ENCODE assay signal across 8 cellular contexts in genomic region chr5:153352685-153353219, GRCh38.
DNase-seq lines count a peak whose midpoint lies in the region; ATAC-seq and TF ChIP-seq lines count a peak whose summit lies in the region.

No MANE protein-coding gene starts in this region.

- peaks cover 12% of the 10 kb centered on the region for H3K4me1 Mint-ChIP-seq in activated CD4-positive, alpha-beta T cell treated with anti-CD3 and anti-CD28 coated beads for 36 hours
- H3K4me1 Mint-ChIP-seq in GM23338: peaks cover 44% of the 10 kb centered on the region

- H3K27ac Mint-ChIP-seq in activated CD4-positive, alpha-beta T cell treated with anti-CD3 and anti-CD28 coated beads for 36 hours: no peak overlapping the region
- H3K27ac Mint-ChIP-seq in GM23338: no peak overlapping the region

- ATAC-seq in GM18868 (IDR thresholded peaks at IDR 0.05; ENCODE audit: unreplicated experiment) (peak; percentile 91), HG02938 (IDR thresholded peaks at IDR 0.05; ENCODE audit: unreplicated experiment) (peak; percentile 67), GM18873 (IDR thresholded peaks at IDR 0.05; ENCODE audit: low FRiP score, unreplicated experiment) (no peak), GM23338 (no peak)
- peak; percentile 88 for ATAC-seq in activated CD4-positive, alpha-beta T cell treated with anti-CD3 and anti-CD28 coated beads for 36 hours

- WGBS in hepatocyte (ENCODE audit: low lambda C conversion rate, missing lambda C conversion rate): 60% methylated on average over 11 of the region's 11 CpGs

- intact Hi-C loops in activated CD4-positive, alpha-beta T cell treated with anti-CD3 and anti-CD28 coated beads for 36 hours (cut with DNase I, micrococcal nuclease): no loop called here

- H3K9me3 Mint-ChIP-seq in activated CD4-positive, alpha-beta T cell treated with anti-CD3 and anti-CD28 coated beads for 36 hours (ENCODE audit: low read depth): no peaks in the 10 kb centered on the region
- no peaks in the 10 kb centered on the region for H3K9me3 Mint-ChIP-seq in GM23338

- H3K27me3 ChIP-seq in neural cell (ENCODE audit: insufficient read depth, low read depth, low read length): no peaks in the 10 kb centered on the region
- peaks cover 10% of the 10 kb centered on the region; the same call in 1 of the 2 replicates for H3K27me3 ChIP-seq in GM23338 (ENCODE audit: insufficient read depth)
- peaks cover 16% of the 10 kb centered on the region for H3K27me3 ChIP-seq in hepatocyte

- TF ChIP-seq RAD21 in neural cell (conservative IDR thresholded peaks at IDR 0.05): peak; percentile 31

- no peaks in the 10 kb centered on the region for H3K9me3 ChIP-seq in neural cell (ENCODE audit: low read length)
- no peaks in the 10 kb centered on the region for H3K9me3 ChIP-seq in hepatocyte (ENCODE audit: low read depth)

- DNase-seq in activated CD4-positive, alpha-beta T cell treated with anti-CD3 and anti-CD28 coated beads for 36 hours: peak; percentile 53
- DNase-seq in 8988T (no peak), GM23338 (ENCODE audit: low spot score) (no peak), hepatocyte (ENCODE audit: low spot score) (no peak)

- peak; percentile 80 for TF ChIP-seq EP300 in neural cell (conservative IDR thresholded peaks at IDR 0.05; ENCODE audit: poor library complexity, severe bottlenecking)

- no peaks in the 10 kb centered on the region for H3K36me3 ChIP-seq in neural cell (ENCODE audit: insufficient read depth, low read length)
- no peaks in the 10 kb centered on the region for H3K36me3 ChIP-seq in GM23338 (ENCODE audit: insufficient read depth)
- no peaks in the 10 kb centered on the region for H3K36me3 ChIP-seq in hepatocyte (replicated peaks; ENCODE audit: insufficient read depth, low read depth)

- H3K9me2 ChIP-seq in neural cell (ENCODE audit: insufficient read depth, low read length) (no peaks in the 10 kb centered on the region), GM23338 (ENCODE audit: insufficient read depth) (0 out of 2 replicates have a peak, but pooled peaks cover 3% of the 10 kb centered on the region), hepatocyte (replicated peaks; ENCODE audit: insufficient read depth) (no peaks in the 10 kb centered on the region)

- TF ChIP-seq CTCF in neural cell (IDR thresholded peaks at IDR 0.05; ENCODE audit: poor library complexity, severe bottlenecking): no peak
- no peak for TF ChIP-seq CTCF in GM23338 (conservative IDR thresholded peaks at IDR 0.05; ENCODE audit: low read depth in 2 of 2)
- TF ChIP-seq CTCF in hepatocyte (IDR thresholded peaks at IDR 0.05; ENCODE audit: poor library complexity): no peak

- H3F3A ChIP-seq in neural cell (ENCODE audit: insufficient read depth, low read length, poor library complexity, severe bottlenecking) (no peaks in the 10 kb centered on the region), GM23338 (replicated peaks; ENCODE audit: low read depth) (0 out of 2 replicates have a peak, but pooled peaks cover 2% of the 10 kb centered on the region)

- H3K79me2 ChIP-seq in neural cell (replicated peaks; ENCODE audit: insufficient read depth, low read length) (no peaks in the 10 kb centered on the region), GM23338 (replicated peaks; ENCODE audit: insufficient read depth) (no peaks in the 10 kb centered on the region), hepatocyte (no peaks in the 10 kb centered on the region)

- peaks cover 14% of the 10 kb centered on the region for H3K27me3 Mint-ChIP-seq in activated CD4-positive, alpha-beta T cell treated with anti-CD3 and anti-CD28 coated beads for 36 hours
- H3K27me3 Mint-ChIP-seq in GM23338 (ENCODE audit: insufficient read depth, low read depth, poor library complexity): peaks cover 8% of the 10 kb centered on the region

- peaks cover 38% of the 10 kb centered on the region for H3K4me1 ChIP-seq in GM23338 (ENCODE audit: insufficient read depth)
- no peaks in the 10 kb centered on the region for H3K4me1 ChIP-seq in hepatocyte (ENCODE audit: insufficient read depth)

- H3K27ac ChIP-seq in neural cell (ENCODE audit: low read length) (peak overlapping the region; percentile 89), GM23338 (ENCODE audit: low read depth) (no peak overlapping the region), hepatocyte (no peak overlapping the region)

- H3K4me3 ChIP-seq in neural cell (ENCODE audit: low read length) (peak overlapping the region; percentile 57), GM23338 (no peak overlapping the region), hepatocyte (no peak overlapping the region)

- H3K9ac ChIP-seq in neural cell (ENCODE audit: low read length): peak overlapping the region; percentile 56

- H3K36me3 Mint-ChIP-seq in activated CD4-positive, alpha-beta T cell treated with anti-CD3 and anti-CD28 coated beads for 36 hours (ENCODE audit: low read depth): no peaks in the 10 kb centered on the region
- no peaks in the 10 kb centered on the region; the same call in 2 of the 3 replicates for H3K36me3 Mint-ChIP-seq in GM23338 (ENCODE audit: low read depth)

- H3K4me3 Mint-ChIP-seq in activated CD4-positive, alpha-beta T cell treated with anti-CD3 and anti-CD28 coated beads for 36 hours: no peak overlapping the region
- H3K4me3 Mint-ChIP-seq in GM23338: no peak overlapping the region

- H4K20me1 ChIP-seq in neural cell (ENCODE audit: insufficient read depth): no peaks in the 10 kb centered on the region
- H4K20me1 ChIP-seq in GM23338 (replicated peaks; ENCODE audit: insufficient read depth): no peaks in the 10 kb centered on the region
- no peaks in the 10 kb centered on the region for H4K20me1 ChIP-seq in hepatocyte (ENCODE audit: insufficient read depth, poor library complexity, severe bottlenecking)

- POLR2A ChIA-PET in activated CD4-positive, alpha-beta T cell treated with anti-CD3 and anti-CD28 coated beads for 36 hours (lab: Charles Lee): no interaction called here

- CTCF ChIA-PET in activated CD4-positive, alpha-beta T cell treated with anti-CD3 and anti-CD28 coated beads for 36 hours (lab: Charles Lee): interaction anchor here (0.6 kb wide), 1 partner anchor 1254 kb away, joined by 3 read pairs; no protein-coding TSS in a partner anchor

- H2AFZ ChIP-seq in neural cell (ENCODE audit: low read depth, low read length) (peak overlapping the region; percentile 7), GM23338 (no peak overlapping the region), hepatocyte (no peak overlapping the region)

- H3K4me2 ChIP-seq in neural cell (ENCODE audit: low read length) (peak overlapping the region; percentile 90), GM23338 (no peak overlapping the region), hepatocyte (no peak overlapping the region)

TF ChIP-seq in neural cell, 6 proteins besides CTCF, POLR2A, EP300 and RAD21 (continues in another document):
- TF ChIP-seq EZH2 (IDR thresholded peaks at IDR 0.05; ENCODE audit: borderline replicate concordance, insufficient read depth, low read length, poor library complexity, severe bottlenecking): no peak
- no peak for TF ChIP-seq SMC3 (conservative IDR thresholded peaks at IDR 0.05; ENCODE audit: poor library complexity)
- peak; percentile 81 for TF ChIP-seq MXI1 (conservative IDR thresholded peaks at IDR 0.05; ENCODE audit: poor library complexity, severe bottlenecking)

TF ChIP-seq in GM23338, 12 proteins besides CTCF, POLR2A, EP300 and RAD21:
- no peak for TF ChIP-seq STAT1 (IDR thresholded peaks at IDR 0.05; ENCODE audit: unreplicated experiment)

Comparison
In these comparisons a context has a peak if more than half of its experiments do, and no peak if none do; other contexts are left out.
1. ATAC-seq: peak in GM18868 (single experiment), HG02938 (single experiment) and activated CD4-positive, alpha-beta T cell treated with anti-CD3 and anti-CD28 coated beads for 36 hours (single experiment); none in GM18873 (single experiment) and GM23338 (single experiment).